Comparison of ENCODE assay signal across 1 cellular context in genomic region chr4:2085496-2085901, GRCh38.
TF ChIP-seq lines count a peak whose summit lies in the region.

No MANE protein-coding gene starts in this region.

TF ChIP-seq in HepG2, 621 proteins besides CTCF, POLR2A, EP300 and RAD21:
- TF ChIP-seq ARID2 (CRISPR knock-in tag; IDR thresholded peaks at IDR 0.05; ENCODE audit: borderline replicate concordance) (no peak), ZFY (CRISPR knock-in tag; IDR thresholded peaks at IDR 0.05) (no peak), HMGXB3 (CRISPR knock-in tag; IDR thresholded peaks at IDR 0.05; ENCODE audit: borderline replicate concordance) (no peak), ATF7-NPFF (CRISPR knock-in tag; IDR thresholded peaks at IDR 0.05; ENCODE audit: low read depth) (no peak), FOXA1 (IDR thresholded peaks at IDR 0.05) (no peak), FOXA1 (CRISPR knock-in tag; IDR thresholded peaks at IDR 0.05) (no peak), ZNF251 (CRISPR knock-in tag; IDR thresholded peaks at IDR 0.05) (no peak)
- TF ChIP-seq, protein P1, sequence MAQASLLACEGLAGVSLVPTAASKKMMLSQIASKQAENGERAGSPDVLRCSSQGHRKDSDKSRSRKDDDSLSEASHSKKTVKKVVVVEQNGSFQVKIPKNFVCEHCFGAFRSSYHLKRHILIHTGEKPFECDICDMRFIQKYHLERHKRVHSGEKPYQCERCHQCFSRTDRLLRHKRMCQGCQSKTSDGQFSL (CRISPR knock-in tag; IDR thresholded peaks at IDR 0.05) = no peak
- TF ChIP-seq, protein P2, sequence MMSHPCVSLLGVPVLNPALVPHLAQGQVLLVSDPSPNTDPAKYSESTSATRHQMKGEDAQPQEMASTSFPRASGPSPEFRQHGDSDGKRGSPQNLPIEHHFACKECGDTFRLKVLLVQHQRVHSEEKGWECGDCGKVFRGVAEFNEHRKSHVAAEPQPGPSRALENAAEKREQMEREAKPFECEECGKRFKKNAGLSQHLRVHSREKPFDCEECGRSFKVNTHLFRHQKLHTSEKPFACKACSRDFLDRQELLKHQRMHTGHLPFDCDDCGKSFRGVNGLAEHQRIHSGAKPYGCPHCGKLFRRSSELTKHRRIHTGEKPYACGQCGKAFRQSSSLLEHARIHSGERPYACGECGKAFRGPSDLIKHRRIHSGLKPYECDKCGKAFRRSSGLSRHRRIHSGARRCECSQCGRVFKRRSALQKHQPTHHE (CRISPR knock-in tag; IDR thresholded peaks at IDR 0.05; ENCODE audit: borderline replicate concordance) = no peak
